Comparison of ENCODE assay signal across 35 cellular contexts in genomic region chr10:49096890-49097445, GRCh38. TPM values are rescaled to one million over a fixed set of nuclear protein-coding genes. Genes with fewer than 3 reads are reported as not detected.
"Had no signal": no experiment of that assay in that cellular context is flagged by ENCODE, and none has a peak within 500 bp of the region (broad histone marks: within the 10 kb centered on the region; RNA-seq: fewer than 3 reads in every experiment).

No MANE protein-coding gene starts in this region.

- H3K9me3 Mint-ChIP-seq: activated CD4-positive, alpha-beta memory T cell treated with anti-CD3 and anti-CD28 coated beads for 36 hours; activated CD4-positive, alpha-beta T cell treated with anti-CD3 and anti-CD28 coated beads, Interleukin-2, amount 10 ng/mL, durations not matched to agents 24 days and 14 days; activated T-cell treated with anti-CD3 and anti-CD28 coated beads, Interleukin-2, amount 50 U/mL, for 24 hours; central memory CD8-positive, alpha-beta T cell; natural killer cell treated with Interleukin-12 subunit alpha and Interleukin-12 subunit beta and Interleukin-15 and Interleukin-18, amount 100 ng/mL, for 72 hours; stimulated activated effector memory CD8-positive, alpha-beta T cell treated with anti-CD3 and anti-CD28 coated beads, Interleukin-12 subunit alpha, Interleukin-12 subunit beta, amount 100 ng/mL, for 72 hours; stimulated activated naive CD8-positive, alpha-beta T cell treated with anti-CD3 and anti-CD28 coated beads, Interleukin-15, Interleukin-2, amounts not matched to agents 100 ng/mL and 50 ng/mL, for 24 hours; T-helper 1 cell treated with Interleukin-12 subunit alpha and Interleukin-12 subunit beta and Interleukin-4 antibody, amounts not matched to agents 30 μg/mL and 1 μg/mL, for 36 hours had no signal

- H3K27ac ChIP-seq: foreskin keratinocyte, neutrophil, sigmoid colon, upper lobe of left lung had no signal

- H3K27me3 ChIP-seq: foreskin keratinocyte, heart right ventricle, neutrophil, sigmoid colon, upper lobe of left lung had no signal

- H3K4me1 Mint-ChIP-seq: activated CD4-positive, alpha-beta T cell treated with anti-CD3 and anti-CD28 coated beads, Interleukin-2, amount 10 ng/mL, durations not matched to agents 24 days and 14 days; central memory CD8-positive, alpha-beta T cell; stimulated activated effector memory CD8-positive, alpha-beta T cell treated with anti-CD3 and anti-CD28 coated beads, Interleukin-12 subunit alpha, Interleukin-12 subunit beta, amount 100 ng/mL, for 72 hours had no signal

- H3K27ac Mint-ChIP-seq: activated CD4-positive, alpha-beta memory T cell treated with anti-CD3 and anti-CD28 coated beads for 36 hours; activated CD4-positive, alpha-beta T cell treated with anti-CD3 and anti-CD28 coated beads, Interleukin-2, amount 10 ng/mL, durations not matched to agents 24 days and 14 days; activated naive CD4-positive, alpha-beta T cell treated with anti-CD3 and anti-CD28 coated beads, Interleukin-2, amount 50 U/mL, for 72 hours; activated T-cell treated with anti-CD3 and anti-CD28 coated beads, Interleukin-2, amount 50 U/mL, for 24 hours; natural killer cell treated with Interleukin-12 subunit alpha and Interleukin-12 subunit beta and Interleukin-15 and Interleukin-18, amount 100 ng/mL, for 72 hours; stimulated activated effector memory CD8-positive, alpha-beta T cell treated with anti-CD3 and anti-CD28 coated beads, Interleukin-12 subunit alpha, Interleukin-12 subunit beta, amount 100 ng/mL, for 72 hours; stimulated activated naive CD8-positive, alpha-beta T cell treated with anti-CD3 and anti-CD28 coated beads, Interleukin-15, Interleukin-2, amounts not matched to agents 100 ng/mL and 50 ng/mL, for 24 hours; T-helper 1 cell treated with Interleukin-12 subunit alpha and Interleukin-12 subunit beta and Interleukin-4 antibody, amounts not matched to agents 30 μg/mL and 1 μg/mL, for 36 hours had no signal

- DNase-seq: activated CD4-positive, alpha-beta memory T cell treated with anti-CD3 and anti-CD28 coated beads for 36 hours; activated CD4-positive, alpha-beta T cell treated with anti-CD3 and anti-CD28 coated beads, Interleukin-2, amount 10 ng/mL, durations not matched to agents 24 days and 14 days; activated CD4-positive, CD25-positive, alpha-beta regulatory T cell treated with anti-CD3 and anti-CD28 coated beads, Interleukin-2, amount 50 U/mL, for 72 hours; activated CD8-positive, alpha-beta memory T cell treated with anti-CD3 and anti-CD28 coated beads, Interleukin-2, amount 50 U/mL, for 48 hours; activated naive CD4-positive, alpha-beta T cell; activated T-cell treated with anti-CD3 and anti-CD28 coated beads, Interleukin-2, amount 50 U/mL, for 24 hours; effector memory CD4-positive, alpha-beta T cell; foreskin keratinocyte; heart right ventricle; kidney glomerular epithelial cell; mesendoderm; mucosa of descending colon; sigmoid colon; small intestine; stimulated activated CD4-positive, alpha-beta T cell treated with anti-CD3 and anti-CD28 coated beads, Interleukin-4, amount 100 ng/mL, for 24 hours; SW 1271; T-helper 9 cell; upper lobe of left lung had no signal

- H3K4me3 Mint-ChIP-seq: activated CD4-positive, alpha-beta memory T cell treated with anti-CD3 and anti-CD28 coated beads for 36 hours; activated CD4-positive, alpha-beta T cell treated with anti-CD3 and anti-CD28 coated beads, Interleukin-2, amount 10 ng/mL, durations not matched to agents 24 days and 14 days; activated T-cell treated with anti-CD3 and anti-CD28 coated beads, Interleukin-2, amount 50 U/mL, for 24 hours; central memory CD8-positive, alpha-beta T cell; natural killer cell treated with Interleukin-12 subunit alpha and Interleukin-12 subunit beta and Interleukin-15 and Interleukin-18, amount 100 ng/mL, for 72 hours; stimulated activated effector memory CD8-positive, alpha-beta T cell treated with anti-CD3 and anti-CD28 coated beads, Interleukin-12 subunit alpha, Interleukin-12 subunit beta, amount 100 ng/mL, for 72 hours; stimulated activated naive CD8-positive, alpha-beta T cell treated with anti-CD3 and anti-CD28 coated beads, Interleukin-15, Interleukin-2, amounts not matched to agents 100 ng/mL and 50 ng/mL, for 24 hours; T-helper 1 cell treated with Interleukin-12 subunit alpha and Interleukin-12 subunit beta and Interleukin-4 antibody, amounts not matched to agents 30 μg/mL and 1 μg/mL, for 36 hours had no signal

- ATAC-seq: activated naive CD4-positive, alpha-beta T cell treated with anti-CD3 and anti-CD28 coated beads, Interleukin-2, amount 50 U/mL, for 72 hours; esophagus mucosa; foreskin keratinocyte; left lobe of liver; mucosa of descending colon; natural killer cell treated with Interleukin-12 subunit alpha and Interleukin-12 subunit beta and Interleukin-15 and Interleukin-18, amount 100 ng/mL, for 72 hours; stimulated activated effector memory CD8-positive, alpha-beta T cell treated with anti-CD3 and anti-CD28 coated beads, Interleukin-12 subunit alpha, Interleukin-12 subunit beta, amount 100 ng/mL, for 72 hours had no signal

- H3K36me3 Mint-ChIP-seq: activated CD4-positive, alpha-beta memory T cell treated with anti-CD3 and anti-CD28 coated beads for 36 hours; activated naive CD4-positive, alpha-beta T cell treated with anti-CD3 and anti-CD28 coated beads, Interleukin-2, amount 50 U/mL, for 72 hours; natural killer cell treated with Interleukin-12 subunit alpha and Interleukin-12 subunit beta and Interleukin-15 and Interleukin-18, amount 100 ng/mL, for 72 hours; stimulated activated effector memory CD8-positive, alpha-beta T cell treated with anti-CD3 and anti-CD28 coated beads, Interleukin-12 subunit alpha, Interleukin-12 subunit beta, amount 100 ng/mL, for 72 hours had no signal

- H3K4me3 ChIP-seq: heart right ventricle, lung, mucosa of descending colon, sigmoid colon, upper lobe of left lung had no signal

- H3K4me1 ChIP-seq: foreskin keratinocyte, upper lobe of left lung had no signal

- H3K36me3 ChIP-seq: neutrophil, sigmoid colon, upper lobe of left lung had no signal

- H3K9me3 ChIP-seq: heart right ventricle, mucosa of descending colon, neutrophil, sigmoid colon, upper lobe of left lung had no signal

RNA-seq across cellular contexts. Expression of gene VSTM4, which starts 18.4 kb away (rescaled TPM):
- total RNA-seq: activated naive CD4-positive, alpha-beta T cell treated with anti-CD3 and anti-CD28 coated beads, Interleukin-2, amount 50 U/mL, for 72 hours; foreskin keratinocyte had no signal
- polyA plus RNA-seq: foreskin keratinocyte had no signal

RNA-seq across cellular contexts. Expression of gene FAM170B, which starts 36.9 kb away (rescaled TPM):
- total RNA-seq: activated CD4-positive, alpha-beta memory T cell treated with anti-CD3 and anti-CD28 coated beads for 36 hours; activated CD4-positive, alpha-beta T cell treated with anti-CD3 and anti-CD28 coated beads, Interleukin-2, amount 10 ng/mL, durations not matched to agents 24 days and 14 days; activated naive CD4-positive, alpha-beta T cell treated with anti-CD3 and anti-CD28 coated beads, Interleukin-2, amount 50 U/mL, for 72 hours; bronchial epithelial cell; dermis microvascular lymphatic vessel endothelial cell; esophagus mucosa; foreskin keratinocyte; heart right ventricle; left lobe of liver; mucosa of descending colon; myocyte; osteocyte; posterior vena cava; renal cortical epithelial cell; sigmoid colon; subcutaneous adipose tissue had no signal
- polyA plus RNA-seq: foreskin keratinocyte, heart right ventricle, sigmoid colon, small intestine had no signal
